In the genomic region with DNA sequence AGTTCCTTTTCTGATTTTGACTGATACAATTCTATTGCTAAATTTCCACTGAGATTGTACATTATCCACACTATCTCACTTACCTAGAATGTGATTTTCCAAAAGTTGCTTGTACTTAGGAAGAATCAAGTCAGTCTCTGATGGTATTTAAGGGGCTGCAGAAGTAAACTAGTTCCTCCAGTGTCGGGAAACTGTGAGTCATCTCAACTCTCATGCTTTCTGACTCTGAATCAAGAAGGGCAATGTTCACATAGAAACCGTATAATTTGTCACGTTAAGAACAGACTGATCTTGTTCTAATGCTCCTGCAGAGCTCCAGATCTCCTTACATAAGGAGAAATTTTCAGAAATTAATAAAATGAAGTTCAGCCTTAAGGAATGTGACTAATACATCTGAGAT, we compare ENCODE assay signal across 13 cellular contexts.
DNase-seq lines count a peak whose midpoint lies in the region; ATAC-seq, FAIRE-seq and TF ChIP-seq lines count a peak whose summit lies in the region.
"Had no signal": no experiment of that assay in that cellular context is flagged by ENCODE, and none has a peak within 500 bp of the region (broad histone marks: within the 10 kb centered on the region; RNA-seq: fewer than 3 reads in every experiment).

No MANE protein-coding gene starts in this region.

- H3K27me3 Mint-ChIP-seq in activated naive CD8-positive, alpha-beta T cell treated with anti-CD3 and anti-CD28 coated beads, Interleukin-2, amount 50 U/mL, for 24 hours = peaks cover 5% of the 10 kb centered on the region
- no peaks in the 10 kb centered on the region for H3K27me3 Mint-ChIP-seq in activated naive CD8-positive, alpha-beta T cell treated with anti-CD3 and anti-CD28 coated beads for 36 hours
- no peaks in the 10 kb centered on the region for H3K27me3 Mint-ChIP-seq in GM23338 (ENCODE audit: insufficient read depth, low read depth, poor library complexity)

- no peak for TF ChIP-seq POLR2A in erythroblast (IDR thresholded peaks at IDR 0.05; ENCODE audit: low read length)

- no peak for FAIRE-seq in urothelium cell line (lab: Jason Lieb, UNC)

- no peaks in the 10 kb centered on the region for H3K36me3 ChIP-seq in kidney epithelial cell (ENCODE audit: control insufficient read depth, insufficient read depth, low read length)
- H3K36me3 ChIP-seq in GM23338 (ENCODE audit: insufficient read depth) = no peaks in the 10 kb centered on the region
- H3K36me3 ChIP-seq: BE2C had no signal

- TF ChIP-seq CTCF in astrocyte of the cerebellum (IDR thresholded peaks at IDR 0.05; ENCODE audit: low read depth, low read length, missing control alignments) (no peak), kidney epithelial cell (IDR thresholded peaks at IDR 0.05; ENCODE audit: insufficient read depth, low read length, poor library complexity, severe bottlenecking) (no peak), GM23338 (conservative IDR thresholded peaks at IDR 0.05; ENCODE audit: low read depth in 2 of 2) (no peak)

- H3K4me2 ChIP-seq in GM23338 = no peak overlapping the region

- H3K27ac Mint-ChIP-seq in activated naive CD8-positive, alpha-beta T cell treated with anti-CD3 and anti-CD28 coated beads, Interleukin-2, amount 50 U/mL, for 24 hours = no peak overlapping the region
- no peak overlapping the region for H3K27ac Mint-ChIP-seq in activated naive CD8-positive, alpha-beta T cell treated with anti-CD3 and anti-CD28 coated beads for 36 hours
- H3K27ac Mint-ChIP-seq in GM23338 = no peak overlapping the region

- H3K36me3 Mint-ChIP-seq in activated naive CD8-positive, alpha-beta T cell treated with anti-CD3 and anti-CD28 coated beads, Interleukin-2, amount 50 U/mL, for 24 hours (ENCODE audit: low read depth) = no peaks in the 10 kb centered on the region
- no peaks in the 10 kb centered on the region for H3K36me3 Mint-ChIP-seq in activated naive CD8-positive, alpha-beta T cell treated with anti-CD3 and anti-CD28 coated beads for 36 hours
- H3K36me3 Mint-ChIP-seq in GM23338 (ENCODE audit: low read depth) = no peaks in the 10 kb centered on the region

- in situ Hi-C loops in astrocyte of the cerebellum (cut with HindIII; ENCODE audit: low sequenced_read_pairs) = no loop called here

- no peak for DNase-seq in activated naive CD8-positive, alpha-beta T cell treated with anti-CD3 and anti-CD28 coated beads, Interleukin-2, amount 50 U/mL, for 24 hours
- no peak for DNase-seq in activated naive CD8-positive, alpha-beta T cell treated with anti-CD3 and anti-CD28 coated beads for 36 hours
- DNase-seq in astrocyte of the cerebellum (ENCODE audit: low read depth) (peak; percentile 81), kidney epithelial cell (ENCODE audit: low read depth) (peak; percentile 78), urothelium cell line (ENCODE audit: low spot score) (peak; percentile 42), GM23338 (ENCODE audit: low spot score) (no peak), erythroblast (lab: John Stamatoyannopoulos, UW) (no peak), Right ventricle myocardium superior (no peak)
- DNase-seq: activated T-cell treated with anti-CD3 and anti-CD28 coated beads for 4 hours; BE2C; NCI-H1105; NK-92 treated with Interleukin-12 subunit alpha and Interleukin-12 subunit beta, amount 100 ng/mL, for 24 hours had no signal

- H3K4me1 Mint-ChIP-seq in activated naive CD8-positive, alpha-beta T cell treated with anti-CD3 and anti-CD28 coated beads, Interleukin-2, amount 50 U/mL, for 24 hours = peaks cover 5% of the 10 kb centered on the region
- peaks cover 3% of the 10 kb centered on the region for H3K4me1 Mint-ChIP-seq in activated naive CD8-positive, alpha-beta T cell treated with anti-CD3 and anti-CD28 coated beads for 36 hours
- H3K4me1 Mint-ChIP-seq in GM23338 = no peaks in the 10 kb centered on the region
- H3K4me1 Mint-ChIP-seq: central memory CD8-positive, alpha-beta T cell had no signal

- no peak overlapping the region for H3K4me3 Mint-ChIP-seq in activated naive CD8-positive, alpha-beta T cell treated with anti-CD3 and anti-CD28 coated beads, Interleukin-2, amount 50 U/mL, for 24 hours
- H3K4me3 Mint-ChIP-seq in activated naive CD8-positive, alpha-beta T cell treated with anti-CD3 and anti-CD28 coated beads for 36 hours = no peak overlapping the region
- H3K4me3 Mint-ChIP-seq in GM23338 = no peak overlapping the region
- H3K4me3 Mint-ChIP-seq: central memory CD8-positive, alpha-beta T cell had no signal

- no peak overlapping the region for H3K4me3 ChIP-seq in astrocyte of the cerebellum (ENCODE audit: low read depth, low read length)
- H3K4me3 ChIP-seq in kidney epithelial cell (ENCODE audit: low read depth, low read length) = no peak overlapping the region
- H3K4me3 ChIP-seq in GM23338 = no peak overlapping the region

- H3F3A ChIP-seq in GM23338 (replicated peaks; ENCODE audit: low read depth) = no peaks in the 10 kb centered on the region

- no peaks in the 10 kb centered on the region for H3K79me2 ChIP-seq in GM23338 (replicated peaks; ENCODE audit: insufficient read depth)

- H3K9me3 Mint-ChIP-seq in activated naive CD8-positive, alpha-beta T cell treated with anti-CD3 and anti-CD28 coated beads, Interleukin-2, amount 50 U/mL, for 24 hours = peaks cover 4% of the 10 kb centered on the region
- H3K9me3 Mint-ChIP-seq in activated naive CD8-positive, alpha-beta T cell treated with anti-CD3 and anti-CD28 coated beads for 36 hours = peaks cover 2% of the 10 kb centered on the region
- no peaks in the 10 kb centered on the region; the same call in 1 of the 3 replicates for H3K9me3 Mint-ChIP-seq in GM23338

- H3K27me3 ChIP-seq in kidney epithelial cell (ENCODE audit: control insufficient read depth, insufficient read depth, low read length) (no peaks in the 10 kb centered on the region), GM23338 (ENCODE audit: insufficient read depth) (no peaks in the 10 kb centered on the region)

- H2AFZ ChIP-seq in GM23338 = no peak overlapping the region

- no peaks in the 10 kb centered on the region for H3K4me1 ChIP-seq in GM23338 (ENCODE audit: insufficient read depth)
- H3K4me1 ChIP-seq: BE2C had no signal

- no peaks in the 10 kb centered on the region for H4K20me1 ChIP-seq in GM23338 (replicated peaks; ENCODE audit: insufficient read depth)

- H3K9me2 ChIP-seq in GM23338 (ENCODE audit: insufficient read depth) = peaks cover 5% of the 10 kb centered on the region; the same call in 1 of the 2 replicates

- peak; percentile 54 for ATAC-seq in activated naive CD8-positive, alpha-beta T cell treated with anti-CD3 and anti-CD28 coated beads, Interleukin-2, amount 50 U/mL, for 24 hours
- ATAC-seq in GM23338 (no peak), Right ventricle myocardium superior (ENCODE audit: poor library complexity) (no peak)

- intact Hi-C loops in Right ventricle myocardium superior (cut with DNase I) = no loop called here

- no peak overlapping the region for H3K27ac ChIP-seq in GM23338 (ENCODE audit: low read depth)

TF ChIP-seq in GM23338, 12 proteins besides CTCF, POLR2A, EP300 and RAD21 (continues in another document):
- TF ChIP-seq, protein P1, sequence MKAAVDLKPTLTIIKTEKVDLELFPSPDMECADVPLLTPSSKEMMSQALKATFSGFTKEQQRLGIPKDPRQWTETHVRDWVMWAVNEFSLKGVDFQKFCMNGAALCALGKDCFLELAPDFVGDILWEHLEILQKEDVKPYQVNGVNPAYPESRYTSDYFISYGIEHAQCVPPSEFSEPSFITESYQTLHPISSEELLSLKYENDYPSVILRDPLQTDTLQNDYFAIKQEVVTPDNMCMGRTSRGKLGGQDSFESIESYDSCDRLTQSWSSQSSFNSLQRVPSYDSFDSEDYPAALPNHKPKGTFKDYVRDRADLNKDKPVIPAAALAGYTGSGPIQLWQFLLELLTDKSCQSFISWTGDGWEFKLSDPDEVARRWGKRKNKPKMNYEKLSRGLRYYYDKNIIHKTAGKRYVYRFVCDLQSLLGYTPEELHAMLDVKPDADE (IDR thresholded peaks at IDR 0.05) = no peak
- no peak for TF ChIP-seq STAT1 (IDR thresholded peaks at IDR 0.05; ENCODE audit: unreplicated experiment)
- no peak for TF ChIP-seq POLR2AphosphoS5 (IDR thresholded peaks at IDR 0.05; ENCODE audit: low read depth)
- TF ChIP-seq ZNF331 (CRISPR knock-in tag; IDR thresholded peaks at IDR 0.05; ENCODE audit: low read depth) = no peak

Comparison
In these comparisons a context has a peak if more than half of its experiments do, and no peak if none do; other contexts are left out.
1. DNase-seq: peak in astrocyte of the cerebellum (single experiment), kidney epithelial cell (single experiment) and urothelium cell line (single experiment); none in activated naive CD8-positive, alpha-beta T cell treated with anti-CD3 and anti-CD28 coated beads, Interleukin-2, amount 50 U/mL, for 24 hours (single experiment), activated naive CD8-positive, alpha-beta T cell treated with anti-CD3 and anti-CD28 coated beads for 36 hours (single experiment), GM23338 (single experiment), erythroblast (0 of 2) and Right ventricle myocardium superior (single experiment).